In the genomic region with DNA sequence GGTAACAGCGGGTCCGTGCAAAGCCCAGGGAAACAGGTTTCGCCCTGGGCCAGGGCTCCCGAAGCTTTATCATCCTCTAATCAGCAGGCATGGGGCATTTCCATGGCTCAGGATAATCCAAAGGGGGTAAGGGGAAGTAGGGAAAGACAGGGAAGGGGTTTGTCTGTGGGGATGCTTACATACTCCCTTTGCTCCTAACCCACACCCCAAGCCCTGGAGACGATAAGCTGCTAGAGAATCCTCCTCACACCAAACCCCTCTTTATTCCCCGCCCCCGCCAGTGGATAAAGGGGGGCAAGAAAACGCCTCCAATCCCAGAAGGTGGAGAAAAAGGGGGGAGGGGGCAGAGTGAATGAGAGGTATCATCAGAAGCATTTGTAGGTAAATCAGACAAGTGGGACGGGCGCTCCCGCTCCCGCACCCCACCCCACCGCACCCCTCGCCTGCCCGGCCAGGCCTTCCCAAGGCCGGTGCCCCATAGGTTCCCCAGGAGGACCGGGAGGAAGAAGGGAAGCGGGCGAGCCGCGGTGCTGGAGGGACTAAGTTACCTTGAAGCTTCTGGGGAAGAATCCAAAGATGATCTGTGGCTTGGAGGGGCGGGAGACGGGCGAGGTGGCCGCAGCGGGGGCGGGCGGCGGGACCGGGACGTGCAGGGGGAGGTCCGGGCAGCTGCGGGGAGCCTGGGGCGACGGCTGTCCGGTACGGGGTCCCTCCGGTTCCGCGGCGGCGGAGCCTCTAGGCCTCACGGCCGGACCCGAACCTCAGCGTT, we compare ENCODE assay signal across 8 cellular contexts. TPM values are rescaled to one million over a fixed set of nuclear protein-coding genes. Genes with fewer than 3 reads are reported as not detected.
DNase-seq lines count a peak whose midpoint lies in the region; ATAC-seq and TF ChIP-seq lines count a peak whose summit lies in the region.

No MANE protein-coding gene starts in this region.

- no peak; the same call in 1 of the 2 replicates for TF ChIP-seq EP300 in Ishikawa (IDR thresholded peaks at IDR 0.05; ENCODE audit: borderline replicate concordance)

- intact Hi-C loops in activated CD8-positive, alpha-beta T cell treated with anti-CD3 and anti-CD28 coated beads for 36 hours (cut with micrococcal nuclease) = loop anchor here (5.0 kb wide), 2 partner anchors 65 to 155 kb away; no protein-coding TSS in a partner anchor

- no peaks in the 10 kb centered on the region for H3K27me3 ChIP-seq in CD8-positive, alpha-beta memory T cell (ENCODE audit: insufficient read depth, low read length, poor library complexity, severe bottlenecking)
- no peaks in the 10 kb centered on the region for H3K27me3 ChIP-seq in neutrophil

- no peak for TF ChIP-seq RAD21 in Ishikawa (IDR thresholded peaks at IDR 0.05; ENCODE audit: low read depth)

- TF ChIP-seq CTCF in activated CD8-positive, alpha-beta T cell treated with anti-CD3 and anti-CD28 coated beads for 36 hours (IDR thresholded peaks at IDR 0.05) = no peak
- TF ChIP-seq CTCF in fibroblast of villous mesenchyme (IDR thresholded peaks at IDR 0.05; ENCODE audit: insufficient read depth, low read depth, low read length) = no peak
- no peak for TF ChIP-seq CTCF in neutrophil (IDR thresholded peaks at IDR 0.05)

- H3K4me3 ChIP-seq in CD8-positive, alpha-beta memory T cell (ENCODE audit: low read length) = peak overlapping the region; percentile 97
- peak overlapping the region; percentile 90 for H3K4me3 ChIP-seq in fibroblast of villous mesenchyme (ENCODE audit: low read depth, low read length)
- peak overlapping the region; percentile 88 to 94 for H3K4me3 ChIP-seq in neutrophil (ENCODE audit: low read depth in 1 of 2, low read length in 1 of 2)

- peak overlapping the region; percentile 91 to 99 (median 97) for H3K4me3 Mint-ChIP-seq in CD8-positive, alpha-beta memory T cell
- peak overlapping the region; percentile 96 for H3K4me3 Mint-ChIP-seq in activated CD8-positive, alpha-beta T cell treated with anti-CD3 and anti-CD28 coated beads for 36 hours

- ATAC-seq in GM19438 (IDR thresholded peaks at IDR 0.05; ENCODE audit: low read depth, unreplicated experiment) = peak; percentile 6
- peak; percentile 0 for ATAC-seq in activated CD8-positive, alpha-beta T cell treated with anti-CD3 and anti-CD28 coated beads for 36 hours

- H3K9me3 Mint-ChIP-seq in CD8-positive, alpha-beta memory T cell = no peaks in the 10 kb centered on the region
- no peaks in the 10 kb centered on the region for H3K9me3 Mint-ChIP-seq in activated CD8-positive, alpha-beta T cell treated with anti-CD3 and anti-CD28 coated beads for 36 hours

- H3K27ac Mint-ChIP-seq in CD8-positive, alpha-beta memory T cell = peak overlapping the region; percentile 37 to 98 (median 90)
- H3K27ac Mint-ChIP-seq in activated CD8-positive, alpha-beta T cell treated with anti-CD3 and anti-CD28 coated beads for 36 hours = peak overlapping the region; percentile 75

- peaks cover 36 to 44% (median 43%) of the 10 kb centered on the region in 3 donors for H3K4me1 Mint-ChIP-seq in CD8-positive, alpha-beta memory T cell
- H3K4me1 Mint-ChIP-seq in activated CD8-positive, alpha-beta T cell treated with anti-CD3 and anti-CD28 coated beads for 36 hours (ENCODE audit: low read depth) = peaks cover 33% of the 10 kb centered on the region

- H3K27me3 Mint-ChIP-seq in CD8-positive, alpha-beta memory T cell = no peaks in the 10 kb centered on the region
- H3K27me3 Mint-ChIP-seq in activated CD8-positive, alpha-beta T cell treated with anti-CD3 and anti-CD28 coated beads for 36 hours = no peaks in the 10 kb centered on the region

- CTCF ChIA-PET in CD8-positive, alpha-beta memory T cell (lab: Charles Lee) = interaction anchor here (1.5 kb wide), 1 partner anchor 228 kb away, joined by 4 read pairs; no protein-coding TSS in a partner anchor
- CTCF ChIA-PET in activated CD8-positive, alpha-beta T cell treated with anti-CD3 and anti-CD28 coated beads for 36 hours (lab: Charles Lee) = interaction anchor here (1.4 to 1.8 kb wide), 3 partner anchors 10 to 137 kb away, joined by 3 to 4 read pairs (median 4); no protein-coding TSS in a partner anchor

- POLR2A ChIA-PET in CD8-positive, alpha-beta memory T cell (lab: Charles Lee) = interaction anchor here (0.5 to 2.3 kb wide), 6 partner anchors 12 to 467 kb away, joined by 3 to 22 read pairs (median 3); partner anchors contain the start of gene WDR89
- POLR2A ChIA-PET in activated CD8-positive, alpha-beta T cell treated with anti-CD3 and anti-CD28 coated beads for 36 hours (lab: Charles Lee) = interaction anchor here (1.3 to 1.4 kb wide), 2 partner anchors 10 to 109 kb away, joined by 3 to 5 read pairs; no protein-coding TSS in a partner anchor

- H3K27ac ChIP-seq in CD8-positive, alpha-beta memory T cell (ENCODE audit: low read depth, low read length) = peak overlapping the region; percentile 65
- peak overlapping the region; percentile 87 for H3K27ac ChIP-seq in neutrophil

- peaks cover 26% of the 10 kb centered on the region for H3K4me1 ChIP-seq in CD8-positive, alpha-beta memory T cell (ENCODE audit: insufficient read depth, low read length)
- H3K4me1 ChIP-seq in neutrophil (ENCODE audit: control insufficient read depth in 1 of 2, insufficient read depth in 1 of 2, low read depth in 1 of 2, low read length in 1 of 2) = peaks cover 21 to 22% of the 10 kb centered on the region in 2 experiments

- H3K36me3 Mint-ChIP-seq in CD8-positive, alpha-beta memory T cell = peaks cover 8 to 40% (median 11%) of the 10 kb centered on the region in 3 donors
- peaks cover 23% of the 10 kb centered on the region for H3K36me3 Mint-ChIP-seq in activated CD8-positive, alpha-beta T cell treated with anti-CD3 and anti-CD28 coated beads for 36 hours (ENCODE audit: low read depth)

- peaks cover 14% of the 10 kb centered on the region for H3K36me3 ChIP-seq in CD8-positive, alpha-beta memory T cell (ENCODE audit: insufficient read depth, low read length)
- H3K36me3 ChIP-seq in neutrophil = peaks cover 20% of the 10 kb centered on the region

- no peaks in the 10 kb centered on the region for H3K9me3 ChIP-seq in CD8-positive, alpha-beta memory T cell (ENCODE audit: low read length)
- H3K9me3 ChIP-seq in neutrophil = no peaks in the 10 kb centered on the region

- no peak for DNase-seq in CD8-positive, alpha-beta memory T cell
- DNase-seq in activated CD8-positive, alpha-beta T cell treated with anti-CD3 and anti-CD28 coated beads for 36 hours = peak; percentile 24
- DNase-seq in fibroblast of villous mesenchyme (ENCODE audit: low read depth) (peak; percentile 13), NCI-H128 (lab: John Stamatoyannopoulos, UW; ENCODE audit: unreplicated experiment) (no peak), kidney glomerular epithelial cell (lab: John Stamatoyannopoulos, UW) (no peak)

TF ChIP-seq in Ishikawa, 13 proteins besides CTCF, POLR2A, EP300 and RAD21:
- TF ChIP-seq ZBTB7A (IDR thresholded peaks at IDR 0.05; ENCODE audit: low read depth) (peak; percentile 67; the same call in 1 of the 2 replicates), NFIC (IDR thresholded peaks at IDR 0.05) (no peak), TAF1 (IDR thresholded peaks at IDR 0.05; ENCODE audit: low read depth) (no peak), YY1 (IDR thresholded peaks at IDR 0.05; ENCODE audit: low read depth) (no peak), TCF12 (IDR thresholded peaks at IDR 0.05; ENCODE audit: low read depth) (no peak)

RNA-seq across cellular contexts. Expression of gene PPP2R5E, which starts 0.8 kb away (rescaled TPM):
- total RNA-seq in CD8-positive, alpha-beta memory T cell = 10 to 100 TPM; 55.0 to 56.5 TPM
- 39.3 TPM for polyA plus RNA-seq in CD8-positive, alpha-beta memory T cell
- 10 to 100 TPM; 39.5 to 39.8 TPM for total RNA-seq in activated CD8-positive, alpha-beta T cell treated with anti-CD3 and anti-CD28 coated beads for 36 hours
- 21.9 and 32.4 TPM in 2 replicates for total RNA-seq in fibroblast of villous mesenchyme

Comparison
In these comparisons a context has a peak if more than half of its experiments do, and no peak if none do; other contexts are left out.
1. DNase-seq: peak in activated CD8-positive, alpha-beta T cell treated with anti-CD3 and anti-CD28 coated beads for 36 hours (single experiment) and fibroblast of villous mesenchyme (single experiment); none in CD8-positive, alpha-beta memory T cell (0 of 5), NCI-H128 (single experiment) and kidney glomerular epithelial cell (single experiment).
2. Peak in every context shown above with its lines, with median percentiles within 50 percentile points of each other: H3K4me3 ChIP-seq.